In the genomic region with DNA sequence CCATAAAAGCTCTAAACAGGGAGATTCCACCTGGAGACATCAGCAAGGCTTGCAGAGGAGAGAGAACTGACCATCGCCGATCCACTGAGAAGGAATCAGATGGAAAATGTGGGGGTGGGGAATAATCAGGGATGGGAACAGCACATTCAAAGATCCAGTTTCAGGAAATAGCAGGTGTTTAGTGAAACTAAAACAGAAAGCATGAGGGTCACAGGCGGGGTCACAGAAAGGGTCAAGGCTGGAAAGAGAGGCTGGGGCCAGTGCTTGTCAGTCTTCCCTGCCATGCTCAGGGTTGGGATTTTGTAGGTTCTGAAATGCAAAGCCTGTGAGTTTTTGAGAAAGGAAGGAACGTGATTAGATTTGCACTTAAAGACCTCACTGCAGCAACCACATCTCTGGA, we compare ENCODE assay signal across 1 cellular context.
A peak's percentile ranks its signal among the peaks of the same experiment; 100 is the strongest.
TF ChIP-seq lines count a peak whose summit lies in the region.

No MANE protein-coding gene starts in this region.

TF ChIP-seq in HepG2, 621 proteins besides CTCF, POLR2A, EP300 and RAD21 (continued from another document and continues in another):
- TF ChIP-seq, protein P1, sequence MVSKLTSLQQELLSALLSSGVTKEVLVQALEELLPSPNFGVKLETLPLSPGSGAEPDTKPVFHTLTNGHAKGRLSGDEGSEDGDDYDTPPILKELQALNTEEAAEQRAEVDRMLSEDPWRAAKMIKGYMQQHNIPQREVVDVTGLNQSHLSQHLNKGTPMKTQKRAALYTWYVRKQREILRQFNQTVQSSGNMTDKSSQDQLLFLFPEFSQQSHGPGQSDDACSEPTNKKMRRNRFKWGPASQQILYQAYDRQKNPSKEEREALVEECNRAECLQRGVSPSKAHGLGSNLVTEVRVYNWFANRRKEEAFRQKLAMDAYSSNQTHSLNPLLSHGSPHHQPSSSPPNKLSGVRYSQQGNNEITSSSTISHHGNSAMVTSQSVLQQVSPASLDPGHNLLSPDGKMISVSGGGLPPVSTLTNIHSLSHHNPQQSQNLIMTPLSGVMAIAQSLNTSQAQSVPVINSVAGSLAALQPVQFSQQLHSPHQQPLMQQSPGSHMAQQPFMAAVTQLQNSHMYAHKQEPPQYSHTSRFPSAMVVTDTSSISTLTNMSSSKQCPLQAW (CRISPR knock-in tag; IDR thresholded peaks at IDR 0.05): 0 out of 2 replicates have a peak, but pooled peaks have one; percentile 13
- TF ChIP-seq SP2 (CRISPR knock-in tag; IDR thresholded peaks at IDR 0.05) (no peak), KDM4B (CRISPR knock-in tag; IDR thresholded peaks at IDR 0.05) (no peak), ZZZ3 (CRISPR knock-in tag; IDR thresholded peaks at IDR 0.05; ENCODE audit: borderline replicate concordance) (no peak), KDM1A (CRISPR knock-in tag; IDR thresholded peaks at IDR 0.05) (no peak), ARNT (IDR thresholded peaks at IDR 0.05) (no peak), JARID2 (CRISPR knock-in tag; IDR thresholded peaks at IDR 0.05; ENCODE audit: insufficient replicate concordance) (no peak), SETDB1 (CRISPR knock-in tag; IDR thresholded peaks at IDR 0.05; ENCODE audit: borderline replicate concordance) (no peak), HNF4A (CRISPR knock-in tag; IDR thresholded peaks at IDR 0.05) (peak; percentile 28; the same call in 1 of the 2 replicates), JUNB (CRISPR knock-in tag; IDR thresholded peaks at IDR 0.05; ENCODE audit: borderline replicate concordance) (no peak), ZMYM4 (CRISPR knock-in tag; IDR thresholded peaks at IDR 0.05) (peak; percentile 60), ZNF776 (CRISPR knock-in tag; IDR thresholded peaks at IDR 0.05) (no peak), NCOA2 (CRISPR knock-in tag; IDR thresholded peaks at IDR 0.05) (0 out of 2 replicates have a peak, but pooled peaks have one; percentile 22), NR2C2 (CRISPR knock-in tag; IDR thresholded peaks at IDR 0.05; ENCODE audit: borderline replicate concordance) (peak; percentile 64), ATF1 (CRISPR knock-in tag; IDR thresholded peaks at IDR 0.05) (no peak), AGO2 (optimal IDR thresholded peaks at IDR 0.05; ENCODE audit: low read depth, low read length) (no peak), TEAD3 (CRISPR knock-in tag; optimal IDR thresholded peaks at IDR 0.05; ENCODE audit: borderline replicate concordance) (no peak), GABPB1 (CRISPR knock-in tag; IDR thresholded peaks at IDR 0.05) (no peak), HOXA5 (CRISPR knock-in tag; IDR thresholded peaks at IDR 0.05) (no peak), WIZ (CRISPR knock-in tag; IDR thresholded peaks at IDR 0.05) (no peak), EEA1 (CRISPR knock-in tag; IDR thresholded peaks at IDR 0.05; ENCODE audit: borderline replicate concordance) (no peak), FOXC1 (CRISPR knock-in tag; IDR thresholded peaks at IDR 0.05; ENCODE audit: borderline replicate concordance) (no peak), SRSF9 (IDR thresholded peaks at IDR 0.05; ENCODE audit: borderline replicate concordance, insufficient read depth, low read depth, low read length, poor library complexity, severe bottlenecking) (no peak), CHD2 (IDR thresholded peaks at IDR 0.05; ENCODE audit: low read depth, low read length) (no peak), ZNF841 (CRISPR knock-in tag; IDR thresholded peaks at IDR 0.05; ENCODE audit: borderline replicate concordance) (no peak), ISX (CRISPR knock-in tag; conservative IDR thresholded peaks at IDR 0.05) (no peak), ZNF792 (CRISPR knock-in tag; IDR thresholded peaks at IDR 0.05) (no peak), ZBTB42 (CRISPR knock-in tag; IDR thresholded peaks at IDR 0.05) (no peak), CCAR2 (optimal IDR thresholded peaks at IDR 0.05; ENCODE audit: low read depth, low read length) (no peak), HDAC2 (CRISPR knock-in tag; IDR thresholded peaks at IDR 0.05) (no peak), NKX3-1 (CRISPR knock-in tag; IDR thresholded peaks at IDR 0.05) (no peak), TEAD2 (CRISPR knock-in tag; IDR thresholded peaks at IDR 0.05) (no peak), NFKBIZ (CRISPR knock-in tag; IDR thresholded peaks at IDR 0.05) (no peak), HOXA7 (CRISPR knock-in tag; IDR thresholded peaks at IDR 0.05) (no peak), RCOR2 (CRISPR knock-in tag; IDR thresholded peaks at IDR 0.05) (no peak), SOX13 (IDR thresholded peaks at IDR 0.05) (no peak), SOX13 (CRISPR knock-in tag; conservative IDR thresholded peaks at IDR 0.05 in 1 of 2, IDR thresholded peaks at IDR 0.05 in 1 of 2) (peak in 1 of 2 experiments; percentile 34; a peak in 1 of 4 replicates), REXO4 (CRISPR knock-in tag; IDR thresholded peaks at IDR 0.05; ENCODE audit: borderline replicate concordance) (no peak), ZNF674 (CRISPR knock-in tag; IDR thresholded peaks at IDR 0.05; ENCODE audit: low read depth) (no peak), ZNF598 (CRISPR knock-in tag; IDR thresholded peaks at IDR 0.05; ENCODE audit: borderline replicate concordance) (no peak), ZNF75D (CRISPR knock-in tag; IDR thresholded peaks at IDR 0.05; ENCODE audit: borderline replicate concordance) (no peak), AKAP8 (CRISPR knock-in tag; IDR thresholded peaks at IDR 0.05) (no peak), IKZF4 (CRISPR knock-in tag; IDR thresholded peaks at IDR 0.05; ENCODE audit: borderline replicate concordance, low read depth, not compliant biosample characterization) (no peak), IRX3 (CRISPR knock-in tag; IDR thresholded peaks at IDR 0.05; ENCODE audit: borderline replicate concordance, low read depth) (no peak)
- TF ChIP-seq, protein P2, sequence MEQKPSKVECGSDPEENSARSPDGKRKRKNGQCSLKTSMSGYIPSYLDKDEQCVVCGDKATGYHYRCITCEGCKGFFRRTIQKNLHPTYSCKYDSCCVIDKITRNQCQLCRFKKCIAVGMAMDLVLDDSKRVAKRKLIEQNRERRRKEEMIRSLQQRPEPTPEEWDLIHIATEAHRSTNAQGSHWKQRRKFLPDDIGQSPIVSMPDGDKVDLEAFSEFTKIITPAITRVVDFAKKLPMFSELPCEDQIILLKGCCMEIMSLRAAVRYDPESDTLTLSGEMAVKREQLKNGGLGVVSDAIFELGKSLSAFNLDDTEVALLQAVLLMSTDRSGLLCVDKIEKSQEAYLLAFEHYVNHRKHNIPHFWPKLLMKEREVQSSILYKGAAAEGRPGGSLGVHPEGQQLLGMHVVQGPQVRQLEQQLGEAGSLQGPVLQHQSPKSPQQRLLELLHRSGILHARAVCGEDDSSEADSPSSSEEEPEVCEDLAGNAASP (CRISPR knock-in tag; IDR thresholded peaks at IDR 0.05; ENCODE audit: borderline replicate concordance): 0 out of 2 replicates have a peak, but pooled peaks have one; percentile 31
- TF ChIP-seq, protein P3, sequence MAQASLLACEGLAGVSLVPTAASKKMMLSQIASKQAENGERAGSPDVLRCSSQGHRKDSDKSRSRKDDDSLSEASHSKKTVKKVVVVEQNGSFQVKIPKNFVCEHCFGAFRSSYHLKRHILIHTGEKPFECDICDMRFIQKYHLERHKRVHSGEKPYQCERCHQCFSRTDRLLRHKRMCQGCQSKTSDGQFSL (CRISPR knock-in tag; IDR thresholded peaks at IDR 0.05): no peak
- TF ChIP-seq, protein P4, sequence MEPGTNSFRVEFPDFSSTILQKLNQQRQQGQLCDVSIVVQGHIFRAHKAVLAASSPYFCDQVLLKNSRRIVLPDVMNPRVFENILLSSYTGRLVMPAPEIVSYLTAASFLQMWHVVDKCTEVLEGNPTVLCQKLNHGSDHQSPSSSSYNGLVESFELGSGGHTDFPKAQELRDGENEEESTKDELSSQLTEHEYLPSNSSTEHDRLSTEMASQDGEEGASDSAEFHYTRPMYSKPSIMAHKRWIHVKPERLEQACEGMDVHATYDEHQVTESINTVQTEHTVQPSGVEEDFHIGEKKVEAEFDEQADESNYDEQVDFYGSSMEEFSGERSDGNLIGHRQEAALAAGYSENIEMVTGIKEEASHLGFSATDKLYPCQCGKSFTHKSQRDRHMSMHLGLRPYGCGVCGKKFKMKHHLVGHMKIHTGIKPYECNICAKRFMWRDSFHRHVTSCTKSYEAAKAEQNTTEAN (CRISPR knock-in tag; conservative IDR thresholded peaks at IDR 0.05): no peak
- TF ChIP-seq, protein P5, sequence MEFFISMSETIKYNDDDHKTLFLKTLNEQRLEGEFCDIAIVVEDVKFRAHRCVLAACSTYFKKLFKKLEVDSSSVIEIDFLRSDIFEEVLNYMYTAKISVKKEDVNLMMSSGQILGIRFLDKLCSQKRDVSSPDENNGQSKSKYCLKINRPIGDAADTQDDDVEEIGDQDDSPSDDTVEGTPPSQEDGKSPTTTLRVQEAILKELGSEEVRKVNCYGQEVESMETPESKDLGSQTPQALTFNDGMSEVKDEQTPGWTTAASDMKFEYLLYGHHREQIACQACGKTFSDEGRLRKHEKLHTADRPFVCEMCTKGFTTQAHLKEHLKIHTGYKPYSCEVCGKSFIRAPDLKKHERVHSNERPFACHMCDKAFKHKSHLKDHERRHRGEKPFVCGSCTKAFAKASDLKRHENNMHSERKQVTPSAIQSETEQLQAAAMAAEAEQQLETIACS (CRISPR knock-in tag; IDR thresholded peaks at IDR 0.05): no peak
- TF ChIP-seq, protein P6, sequence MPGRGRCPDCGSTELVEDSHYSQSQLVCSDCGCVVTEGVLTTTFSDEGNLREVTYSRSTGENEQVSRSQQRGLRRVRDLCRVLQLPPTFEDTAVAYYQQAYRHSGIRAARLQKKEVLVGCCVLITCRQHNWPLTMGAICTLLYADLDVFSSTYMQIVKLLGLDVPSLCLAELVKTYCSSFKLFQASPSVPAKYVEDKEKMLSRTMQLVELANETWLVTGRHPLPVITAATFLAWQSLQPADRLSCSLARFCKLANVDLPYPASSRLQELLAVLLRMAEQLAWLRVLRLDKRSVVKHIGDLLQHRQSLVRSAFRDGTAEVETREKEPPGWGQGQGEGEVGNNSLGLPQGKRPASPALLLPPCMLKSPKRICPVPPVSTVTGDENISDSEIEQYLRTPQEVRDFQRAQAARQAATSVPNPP (CRISPR knock-in tag; IDR thresholded peaks at IDR 0.05): no peak
- TF ChIP-seq, protein P7, sequence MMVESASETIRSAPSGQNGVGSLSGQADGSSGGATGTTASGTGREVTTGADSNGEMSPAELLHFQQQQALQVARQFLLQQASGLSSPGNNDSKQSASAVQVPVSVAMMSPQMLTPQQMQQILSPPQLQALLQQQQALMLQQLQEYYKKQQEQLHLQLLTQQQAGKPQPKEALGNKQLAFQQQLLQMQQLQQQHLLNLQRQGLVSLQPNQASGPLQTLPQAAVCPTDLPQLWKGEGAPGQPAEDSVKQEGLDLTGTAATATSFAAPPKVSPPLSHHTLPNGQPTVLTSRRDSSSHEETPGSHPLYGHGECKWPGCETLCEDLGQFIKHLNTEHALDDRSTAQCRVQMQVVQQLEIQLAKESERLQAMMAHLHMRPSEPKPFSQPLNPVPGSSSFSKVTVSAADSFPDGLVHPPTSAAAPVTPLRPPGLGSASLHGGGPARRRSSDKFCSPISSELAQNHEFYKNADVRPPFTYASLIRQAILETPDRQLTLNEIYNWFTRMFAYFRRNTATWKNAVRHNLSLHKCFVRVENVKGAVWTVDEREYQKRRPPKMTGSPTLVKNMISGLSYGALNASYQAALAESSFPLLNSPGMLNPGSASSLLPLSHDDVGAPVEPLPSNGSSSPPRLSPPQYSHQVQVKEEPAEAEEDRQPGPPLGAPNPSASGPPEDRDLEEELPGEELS (CRISPR knock-in tag; IDR thresholded peaks at IDR 0.05): 0 out of 2 replicates have a peak, but pooled peaks have one; percentile 21
- TF ChIP-seq, protein P8, sequence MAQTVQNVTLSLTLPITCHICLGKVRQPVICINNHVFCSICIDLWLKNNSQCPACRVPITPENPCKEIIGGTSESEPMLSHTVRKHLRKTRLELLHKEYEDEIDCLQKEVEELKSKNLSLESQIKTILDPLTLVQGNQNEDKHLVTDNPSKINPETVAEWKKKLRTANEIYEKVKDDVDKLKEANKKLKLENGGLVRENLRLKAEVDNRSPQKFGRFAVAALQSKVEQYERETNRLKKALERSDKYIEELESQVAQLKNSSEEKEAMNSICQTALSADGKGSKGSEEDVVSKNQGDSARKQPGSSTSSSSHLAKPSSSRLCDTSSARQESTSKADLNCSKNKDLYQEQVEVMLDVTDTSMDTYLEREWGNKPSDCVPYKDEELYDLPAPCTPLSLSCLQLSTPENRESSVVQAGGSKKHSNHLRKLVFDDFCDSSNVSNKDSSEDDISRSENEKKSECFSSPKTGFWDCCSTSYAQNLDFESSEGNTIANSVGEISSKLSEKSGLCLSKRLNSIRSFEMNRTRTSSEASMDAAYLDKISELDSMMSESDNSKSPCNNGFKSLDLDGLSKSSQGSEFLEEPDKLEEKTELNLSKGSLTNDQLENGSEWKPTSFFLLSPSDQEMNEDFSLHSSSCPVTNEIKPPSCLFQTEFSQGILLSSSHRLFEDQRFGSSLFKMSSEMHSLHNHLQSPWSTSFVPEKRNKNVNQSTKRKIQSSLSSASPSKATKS (CRISPR knock-in tag; IDR thresholded peaks at IDR 0.05): no peak
- TF ChIP-seq, protein P9, sequence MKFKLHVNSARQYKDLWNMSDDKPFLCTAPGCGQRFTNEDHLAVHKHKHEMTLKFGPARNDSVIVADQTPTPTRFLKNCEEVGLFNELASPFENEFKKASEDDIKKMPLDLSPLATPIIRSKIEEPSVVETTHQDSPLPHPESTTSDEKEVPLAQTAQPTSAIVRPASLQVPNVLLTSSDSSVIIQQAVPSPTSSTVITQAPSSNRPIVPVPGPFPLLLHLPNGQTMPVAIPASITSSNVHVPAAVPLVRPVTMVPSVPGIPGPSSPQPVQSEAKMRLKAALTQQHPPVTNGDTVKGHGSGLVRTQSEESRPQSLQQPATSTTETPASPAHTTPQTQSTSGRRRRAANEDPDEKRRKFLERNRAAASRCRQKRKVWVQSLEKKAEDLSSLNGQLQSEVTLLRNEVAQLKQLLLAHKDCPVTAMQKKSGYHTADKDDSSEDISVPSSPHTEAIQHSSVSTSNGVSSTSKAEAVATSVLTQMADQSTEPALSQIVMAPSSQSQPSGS (CRISPR knock-in tag; IDR thresholded peaks at IDR 0.05): no peak
- TF ChIP-seq, protein P10, sequence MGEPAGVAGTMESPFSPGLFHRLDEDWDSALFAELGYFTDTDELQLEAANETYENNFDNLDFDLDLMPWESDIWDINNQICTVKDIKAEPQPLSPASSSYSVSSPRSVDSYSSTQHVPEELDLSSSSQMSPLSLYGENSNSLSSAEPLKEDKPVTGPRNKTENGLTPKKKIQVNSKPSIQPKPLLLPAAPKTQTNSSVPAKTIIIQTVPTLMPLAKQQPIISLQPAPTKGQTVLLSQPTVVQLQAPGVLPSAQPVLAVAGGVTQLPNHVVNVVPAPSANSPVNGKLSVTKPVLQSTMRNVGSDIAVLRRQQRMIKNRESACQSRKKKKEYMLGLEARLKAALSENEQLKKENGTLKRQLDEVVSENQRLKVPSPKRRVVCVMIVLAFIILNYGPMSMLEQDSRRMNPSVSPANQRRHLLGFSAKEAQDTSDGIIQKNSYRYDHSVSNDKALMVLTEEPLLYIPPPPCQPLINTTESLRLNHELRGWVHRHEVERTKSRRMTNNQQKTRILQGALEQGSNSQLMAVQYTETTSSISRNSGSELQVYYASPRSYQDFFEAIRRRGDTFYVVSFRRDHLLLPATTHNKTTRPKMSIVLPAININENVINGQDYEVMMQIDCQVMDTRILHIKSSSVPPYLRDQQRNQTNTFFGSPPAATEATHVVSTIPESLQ (CRISPR knock-in tag; conservative IDR thresholded peaks at IDR 0.05): no peak
- TF ChIP-seq, protein P11, sequence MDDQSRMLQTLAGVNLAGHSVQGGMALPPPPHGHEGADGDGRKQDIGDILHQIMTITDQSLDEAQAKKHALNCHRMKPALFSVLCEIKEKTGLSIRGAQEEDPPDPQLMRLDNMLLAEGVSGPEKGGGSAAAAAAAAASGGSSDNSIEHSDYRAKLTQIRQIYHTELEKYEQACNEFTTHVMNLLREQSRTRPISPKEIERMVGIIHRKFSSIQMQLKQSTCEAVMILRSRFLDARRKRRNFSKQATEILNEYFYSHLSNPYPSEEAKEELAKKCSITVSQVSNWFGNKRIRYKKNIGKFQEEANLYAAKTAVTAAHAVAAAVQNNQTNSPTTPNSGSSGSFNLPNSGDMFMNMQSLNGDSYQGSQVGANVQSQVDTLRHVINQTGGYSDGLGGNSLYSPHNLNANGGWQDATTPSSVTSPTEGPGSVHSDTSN (CRISPR knock-in tag; IDR thresholded peaks at IDR 0.05; ENCODE audit: borderline replicate concordance): no peak
